Comparison of ENCODE assay signal across 17 cellular contexts in the genomic region with DNA sequence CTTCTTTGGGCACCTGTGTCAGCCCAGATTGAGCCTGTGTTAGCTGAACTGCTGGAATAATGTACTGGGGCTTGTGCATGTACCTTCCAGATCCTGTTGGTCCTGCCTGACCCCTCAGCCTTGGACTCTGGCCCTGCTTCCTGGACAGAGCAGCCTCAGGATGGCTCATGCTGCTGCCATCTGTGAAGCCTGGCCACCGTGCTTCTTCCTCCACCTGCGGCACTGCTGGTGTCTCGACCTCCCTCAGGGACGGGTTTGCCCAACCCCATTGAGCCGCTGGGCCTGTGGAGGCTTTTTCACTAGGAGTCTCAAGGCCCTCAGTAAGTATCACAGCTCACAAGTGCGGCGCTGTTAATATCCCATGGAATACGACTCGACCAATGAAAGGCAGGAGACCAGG.
DNase-seq lines count a peak whose midpoint lies in the region; ATAC-seq and TF ChIP-seq lines count a peak whose summit lies in the region.
"Had no signal": no experiment of that assay in that cellular context is flagged by ENCODE, and none has a peak within 500 bp of the region (broad histone marks: within the 10 kb centered on the region; RNA-seq: fewer than 3 reads in every experiment).

No MANE protein-coding gene starts in this region.

- peak overlapping the region; percentile 22 for H3K18ac ChIP-seq in neuronal stem cell (ENCODE audit: low read length)

- H3K79me2 ChIP-seq in mammary epithelial cell (ENCODE audit: insufficient read depth, low read length) = no peaks in the 10 kb centered on the region

- no peaks in the 10 kb centered on the region for H3K27me3 ChIP-seq in mammary epithelial cell (ENCODE audit: insufficient read depth, low read length)
- H3K27me3 ChIP-seq in breast epithelium = no peaks in the 10 kb centered on the region
- H3K27me3 ChIP-seq in neuronal stem cell (ENCODE audit: control insufficient read depth in 3 of 3, insufficient read depth in 3 of 3, low read depth in 1 of 3, low read length in 3 of 3) = no peaks in the 10 kb centered on the region

- H2AK5ac ChIP-seq in neuronal stem cell (ENCODE audit: low read depth, low read length) = peak overlapping the region; percentile 80

- in situ Hi-C loops in mammary epithelial cell (cut with MboI; ENCODE audit: low sequenced_read_pairs in 2 of 2) = no loop called here

- dilution Hi-C loops in mammary epithelial cell (cut with HindIII; ENCODE audit: low sequenced_read_pairs) = no loop called here

- H3K79me1 ChIP-seq in neuronal stem cell (ENCODE audit: low read depth, low read length) = no peaks in the 10 kb centered on the region

- H3K4me3 ChIP-seq in mammary epithelial cell (replicated peaks in 1 of 3; ENCODE audit: insufficient read depth in 1 of 3, low read depth in 2 of 3, low read length in 3 of 3) (no peak overlapping the region), breast epithelium (no peak overlapping the region), neuronal stem cell (ENCODE audit: low read length in 2 of 2) (no peak overlapping the region)
- H3K4me3 ChIP-seq: A549, HAP-1 had no signal

- H2BK12ac ChIP-seq in neuronal stem cell (ENCODE audit: low read length) = no peak overlapping the region

- TF ChIP-seq POLR2A in breast epithelium (IDR thresholded peaks at IDR 0.05) = no peak

- 92% methylated on average over 4 of the region's 9 CpGs for WGBS in mammary epithelial cell (ENCODE audit: low coverage, missing lambda C conversion rate)
- WGBS in neuronal stem cell (ENCODE audit: extremely low coverage in 2 of 2, insufficient read length in 2 of 2, insufficient replicate concordance in 1 of 2), 2 donors = no CpG with 5 or more reads among the region's 9 CpGs

- H3K36me3 ChIP-seq in mammary epithelial cell (ENCODE audit: insufficient read depth, low read length) (no peaks in the 10 kb centered on the region), breast epithelium (no peaks in the 10 kb centered on the region), neuronal stem cell (replicated peaks in 1 of 2; ENCODE audit: control insufficient read depth in 2 of 2, insufficient read depth in 2 of 2, low read length in 2 of 2) (no peaks in the 10 kb centered on the region)
- H3K36me3 ChIP-seq: HAP-1 had no signal

- intact Hi-C loops in mammary epithelial cell (cut with micrococcal nuclease) = no loop called here
- intact Hi-C loops in breast epithelium (cut with DNase I; ENCODE audit: low total_unique reads) = no loop called here

- TF ChIP-seq CTCF in mammary epithelial cell (conservative IDR thresholded peaks at IDR 0.05 in 1 of 2, IDR thresholded peaks at IDR 0.05 in 1 of 2; ENCODE audit: extremely low read depth in 1 of 2, insufficient read depth in 1 of 2, low read depth in 1 of 2, low read length in 2 of 2) (no peak), breast epithelium (IDR thresholded peaks at IDR 0.05) (no peak)

- no peak overlapping the region for H3K14ac ChIP-seq in neuronal stem cell (ENCODE audit: low read length)

- H3K4me1 ChIP-seq in mammary epithelial cell (ENCODE audit: insufficient read depth, low read length) = peaks cover 29% of the 10 kb centered on the region
- peaks cover 0 to 7% of the 10 kb centered on the region in 2 donors for H3K4me1 ChIP-seq in breast epithelium
- peaks cover 0 to 3% of the 10 kb centered on the region in 2 donors for H3K4me1 ChIP-seq in neuronal stem cell (ENCODE audit: control insufficient read depth in 2 of 2, insufficient read depth in 1 of 2, low read depth in 1 of 2, low read length in 2 of 2)
- H3K4me1 ChIP-seq: HAP-1 had no signal

- peak overlapping the region; percentile 65 for H2AFZ ChIP-seq in mammary epithelial cell (ENCODE audit: low read depth, low read length)
- no peak overlapping the region for H2AFZ ChIP-seq in neuronal stem cell (ENCODE audit: low read length)

- no peak overlapping the region for H3K23ac ChIP-seq in neuronal stem cell (ENCODE audit: low read depth, low read length, poor library complexity)

- H4K8ac ChIP-seq in neuronal stem cell (ENCODE audit: low read depth, low read length) = no peak overlapping the region

- H3K9me3 ChIP-seq in mammary epithelial cell (replicated peaks; ENCODE audit: insufficient read depth, low read length) = no peaks in the 10 kb centered on the region
- H3K9me3 ChIP-seq in breast epithelium = no peaks in the 10 kb centered on the region
- H3K9me3 ChIP-seq in neuronal stem cell (replicated peaks in 1 of 2; ENCODE audit: control insufficient read depth in 2 of 2, insufficient read depth in 1 of 2, low read depth in 1 of 2, low read length in 2 of 2) = no peaks in the 10 kb centered on the region
- H3K9me3 ChIP-seq: A549, HAP-1 had no signal

- H4K20me1 ChIP-seq in mammary epithelial cell (ENCODE audit: insufficient read depth, low read length) = no peaks in the 10 kb centered on the region

- CTCF ChIA-PET in mammary epithelial cell (lab: Charles Lee; ENCODE audit: low non-redundant PET) = no interaction called here

- no TSS peak for BruUV-seq in mammary epithelial cell (replicated peaks; lab: Mats Ljungman, UMichigan)

- H3K4me2 ChIP-seq in mammary epithelial cell (ENCODE audit: insufficient read depth, low read depth, low read length) (peak overlapping the region; percentile 4), neuronal stem cell (ENCODE audit: insufficient read depth, low read length, poor library complexity, severe bottlenecking) (no peak overlapping the region)
- H3K4me2 ChIP-seq: A549 had no signal

- DNase-seq in mammary epithelial cell (no peak), breast epithelium (ENCODE audit: low spot score in 2 of 2) (no peak), cerebellum (ENCODE audit: low spot score) (peak; percentile 82), neuronal stem cell (ENCODE audit: low spot score) (no peak), HK-2 (ENCODE audit: unreplicated experiment) (no peak)
- DNase-seq: AML-193; CD4-positive, alpha-beta T cell; DMS153; DMS79; GF-D8 had no signal

- H2BK15ac ChIP-seq in neuronal stem cell (ENCODE audit: low read length) = peak overlapping the region; percentile 70

- no peak overlapping the region for H3K4ac ChIP-seq in neuronal stem cell (ENCODE audit: low read length)

- no peak overlapping the region for H2BK120ac ChIP-seq in neuronal stem cell (ENCODE audit: low read depth, low read length)

- ATAC-seq in HG02852 (IDR thresholded peaks at IDR 0.05; ENCODE audit: unreplicated experiment) (no peak), GM21576 (IDR thresholded peaks at IDR 0.05; ENCODE audit: unreplicated experiment) (no peak), HG03196 (IDR thresholded peaks at IDR 0.05; ENCODE audit: unreplicated experiment) (no peak)
- ATAC-seq: A549 had no signal

- H2BK5ac ChIP-seq in neuronal stem cell (ENCODE audit: low read length) = no peak overlapping the region

- no peak overlapping the region for H3K9ac ChIP-seq in mammary epithelial cell (ENCODE audit: insufficient read depth, low read length)
- H3K9ac ChIP-seq in neuronal stem cell (ENCODE audit: low read depth, low read length, poor library complexity) = peak overlapping the region; percentile 15

- H4K91ac ChIP-seq in neuronal stem cell (ENCODE audit: low read depth, low read length, poor library complexity) = peak overlapping the region; percentile 48

- H3K27ac ChIP-seq in mammary epithelial cell (ENCODE audit: insufficient read depth, low read depth, low read length) (no peak overlapping the region), breast epithelium (no peak overlapping the region), neuronal stem cell (replicated peaks; ENCODE audit: low read length) (no peak overlapping the region)
- H3K27ac ChIP-seq: 22Rv1, C4-2B had no signal
